In genomic region chr3:101816215-101817149, GRCh38 we compare ENCODE assay signal across 20 cellular contexts. TPM values are rescaled to one million over a fixed set of nuclear protein-coding genes. Genes with fewer than 3 reads are reported as not detected.
DNase-seq lines count a peak whose midpoint lies in the region; ATAC-seq and TF ChIP-seq lines count a peak whose summit lies in the region.
"Had no signal": no experiment of that assay in that cellular context is flagged by ENCODE, and none has a peak within 500 bp of the region (broad histone marks: within the 10 kb centered on the region; RNA-seq: fewer than 3 reads in every experiment).

No MANE protein-coding gene starts in this region.

- no peaks in the 10 kb centered on the region for H3K4me1 ChIP-seq in foreskin keratinocyte

- DNase-seq in activated naive CD4-positive, alpha-beta T cell treated with Interleukin-2 at 50 U/mL for 16 hours = no peak
- DNase-seq in activated B cell treated with CpG ODN at 0.5 μM for 24 hours = no peak
- peak in 1 of 2 donors; percentile 67 for DNase-seq in foreskin keratinocyte
- no peak for DNase-seq in stimulated activated naive B cell treated with anti-CD40 and anti-IgM and Interleukin-4, amounts not matched to agents 10 μg/mL and 1 μg/mL and 100 μg/mL, for 72 hours
- DNase-seq in glutamatergic neuron = no peak
- DNase-seq in HCEC 1CT = no peak
- DNase-seq: activated CD8-positive, alpha-beta memory T cell treated with anti-CD3 and anti-CD28 coated beads for 24 hours; activated gamma-delta T cell; CD4-positive, alpha-beta T cell; DND-41; effector memory CD8-positive, alpha-beta T cell; H7; head of caudate nucleus; islet precursor cell; KG1; NCI-H1417 had no signal

- no peaks in the 10 kb centered on the region for H3K27me3 Mint-ChIP-seq in activated naive CD4-positive, alpha-beta T cell treated with anti-CD3 and anti-CD28 coated beads, Interleukin-2, amount 50 U/mL, for 24 hours
- H3K27me3 Mint-ChIP-seq in activated B cell treated with CpG ODN at 0.5 μM for 24 hours (no peaks in the 10 kb centered on the region), glutamatergic neuron (ENCODE audit: unreplicated experiment) (peaks cover 1% of the 10 kb centered on the region)
- H3K27me3 Mint-ChIP-seq in stimulated activated naive B cell treated with anti-CD40 and anti-IgM and Interleukin-4, amounts not matched to agents 10 μg/mL and 1 μg/mL and 100 μg/mL, for 72 hours = no peaks in the 10 kb centered on the region
- H3K27me3 Mint-ChIP-seq: CD4-positive, alpha-beta T cell; effector memory CD8-positive, alpha-beta T cell had no signal

- POLR2A ChIA-PET in activated B cell treated with CpG ODN at 0.5 μM for 24 hours (lab: Charles Lee) = interaction anchor here (1.7 to 3.3 kb wide), 4 partner anchors 12 to 409 kb away, joined by 7 to 50 read pairs (median 32); partner anchors contain the start of gene NFKBIZ

- intact Hi-C loops in activated B cell treated with CpG ODN at 0.5 μM for 24 hours (cut with micrococcal nuclease) = no loop called here

- H3K27me3 ChIP-seq in foreskin keratinocyte = no peaks in the 10 kb centered on the region

- no peaks in the 10 kb centered on the region for H3K9me3 Mint-ChIP-seq in activated naive CD4-positive, alpha-beta T cell treated with anti-CD3 and anti-CD28 coated beads, Interleukin-2, amount 50 U/mL, for 24 hours
- H3K9me3 Mint-ChIP-seq in activated B cell treated with CpG ODN at 0.5 μM for 24 hours (peaks cover 4% of the 10 kb centered on the region), glutamatergic neuron (ENCODE audit: unreplicated experiment) (no peaks in the 10 kb centered on the region)
- H3K9me3 Mint-ChIP-seq in stimulated activated naive B cell treated with anti-CD40 and anti-IgM and Interleukin-4, amounts not matched to agents 10 μg/mL and 1 μg/mL and 100 μg/mL, for 72 hours = peaks cover 0 to 3% of the 10 kb centered on the region in 2 donors
- H3K9me3 Mint-ChIP-seq: CD4-positive, alpha-beta T cell; effector memory CD8-positive, alpha-beta T cell had no signal

- TF ChIP-seq CTCF in activated B cell treated with CpG ODN at 0.5 μM for 24 hours (IDR thresholded peaks at IDR 0.05) (no peak), foreskin keratinocyte (conservative IDR thresholded peaks at IDR 0.05) (no peak), glutamatergic neuron (IDR thresholded peaks at IDR 0.05; ENCODE audit: partially characterized antibody, unreplicated experiment) (no peak)

- CTCF ChIA-PET in activated B cell treated with CpG ODN at 0.5 μM for 24 hours (lab: Charles Lee) = interaction anchor here (2.5 to 3.9 kb wide), 3 partner anchors 11 to 412 kb away, joined by 11 to 46 read pairs (median 12); no protein-coding TSS in a partner anchor

- no peak for ATAC-seq in activated B cell treated with CpG ODN at 0.5 μM for 24 hours (ENCODE audit: low read depth)
- ATAC-seq in foreskin keratinocyte = peak; percentile 50
- ATAC-seq in stimulated activated naive B cell treated with anti-CD40 and anti-IgM and Interleukin-4, amounts not matched to agents 10 μg/mL and 1 μg/mL and 100 μg/mL, for 72 hours (replicated peaks) = no peak
- no peak for ATAC-seq in HG02588 (IDR thresholded peaks at IDR 0.05; ENCODE audit: unreplicated experiment)
- ATAC-seq: effector memory CD8-positive, alpha-beta T cell had no signal

- peak overlapping the region; percentile 63 for H3K27ac Mint-ChIP-seq in activated naive CD4-positive, alpha-beta T cell treated with anti-CD3 and anti-CD28 coated beads, Interleukin-2, amount 50 U/mL, for 24 hours
- H3K27ac Mint-ChIP-seq in activated B cell treated with CpG ODN at 0.5 μM for 24 hours = peak overlapping the region; percentile 88
- H3K27ac Mint-ChIP-seq in stimulated activated naive B cell treated with anti-CD40 and anti-IgM and Interleukin-4, amounts not matched to agents 10 μg/mL and 1 μg/mL and 100 μg/mL, for 72 hours = peak overlapping the region; percentile 47
- no peak overlapping the region for H3K27ac Mint-ChIP-seq in glutamatergic neuron (ENCODE audit: unreplicated experiment)
- H3K27ac Mint-ChIP-seq: CD4-positive, alpha-beta T cell had no signal

- H3K27ac ChIP-seq in foreskin keratinocyte = no peak overlapping the region
- H3K27ac ChIP-seq: SK-N-MC had no signal

- no peak overlapping the region for H3K4me3 Mint-ChIP-seq in activated naive CD4-positive, alpha-beta T cell treated with anti-CD3 and anti-CD28 coated beads, Interleukin-2, amount 50 U/mL, for 24 hours
- H3K4me3 Mint-ChIP-seq in activated B cell treated with CpG ODN at 0.5 μM for 24 hours (no peak overlapping the region), glutamatergic neuron (ENCODE audit: unreplicated experiment) (no peak overlapping the region)
- H3K4me3 Mint-ChIP-seq in stimulated activated naive B cell treated with anti-CD40 and anti-IgM and Interleukin-4, amounts not matched to agents 10 μg/mL and 1 μg/mL and 100 μg/mL, for 72 hours = no peak overlapping the region
- H3K4me3 Mint-ChIP-seq: brain; CD4-positive, alpha-beta T cell; effector memory CD8-positive, alpha-beta T cell had no signal

- H3K4me1 Mint-ChIP-seq in activated naive CD4-positive, alpha-beta T cell treated with anti-CD3 and anti-CD28 coated beads, Interleukin-2, amount 50 U/mL, for 24 hours = peaks cover 56% of the 10 kb centered on the region
- H3K4me1 Mint-ChIP-seq in activated B cell treated with CpG ODN at 0.5 μM for 24 hours (peaks cover 73% of the 10 kb centered on the region), glutamatergic neuron (ENCODE audit: low read depth, unreplicated experiment) (peaks cover 1% of the 10 kb centered on the region)
- H3K4me1 Mint-ChIP-seq in stimulated activated naive B cell treated with anti-CD40 and anti-IgM and Interleukin-4, amounts not matched to agents 10 μg/mL and 1 μg/mL and 100 μg/mL, for 72 hours = peaks cover 36 to 63% of the 10 kb centered on the region in 2 donors

- H3K36me3 Mint-ChIP-seq in activated naive CD4-positive, alpha-beta T cell treated with anti-CD3 and anti-CD28 coated beads, Interleukin-2, amount 50 U/mL, for 24 hours = peaks cover 20% of the 10 kb centered on the region
- H3K36me3 Mint-ChIP-seq in activated B cell treated with CpG ODN at 0.5 μM for 24 hours (ENCODE audit: low read depth) = peaks cover 14% of the 10 kb centered on the region
- peaks cover 17 to 36% of the 10 kb centered on the region in 2 donors for H3K36me3 Mint-ChIP-seq in stimulated activated naive B cell treated with anti-CD40 and anti-IgM and Interleukin-4, amounts not matched to agents 10 μg/mL and 1 μg/mL and 100 μg/mL, for 72 hours
- H3K36me3 Mint-ChIP-seq in glutamatergic neuron (ENCODE audit: unreplicated experiment) = no peaks in the 10 kb centered on the region

RNA-seq across cellular contexts. Expression of gene NFKBIZ, which starts 32.8 kb away (rescaled TPM):
- total RNA-seq in activated B cell treated with CpG ODN at 0.5 μM for 24 hours = 391 and 421 TPM in 2 replicates
- 15.1 and 15.9 TPM in 2 replicates for total RNA-seq in foreskin keratinocyte
- polyA plus RNA-seq in foreskin keratinocyte = 2.3 and 2.4 TPM in 2 replicates
- total RNA-seq in glutamatergic neuron (ENCODE audit: unreplicated experiment) = 8.9 TPM

RNA-seq across cellular contexts. Expression of gene NXPE3, which starts 37.5 kb away (rescaled TPM):
- total RNA-seq in activated B cell treated with CpG ODN at 0.5 μM for 24 hours (15.8 and 16.0 TPM in 2 replicates), foreskin keratinocyte (14.9 and 16.8 TPM in 2 replicates), glutamatergic neuron (ENCODE audit: unreplicated experiment) (29.1 TPM)
- 7.6 and 7.8 TPM in 2 replicates for polyA plus RNA-seq in foreskin keratinocyte

Comparison
In these comparisons a context has a peak if more than half of its experiments do, and no peak if none do; other contexts are left out.
1. RNA of gene NFKBIZ, which starts 32.8 kb away (total RNA-seq): 391 to 421 TPM in activated B cell treated with CpG ODN at 0.5 μM for 24 hours; 15.1 to 15.9 TPM in foreskin keratinocyte and 8.9 TPM in glutamatergic neuron (single experiment); every median in the first group is over 10 times any median in the second.